In the genomic region with DNA sequence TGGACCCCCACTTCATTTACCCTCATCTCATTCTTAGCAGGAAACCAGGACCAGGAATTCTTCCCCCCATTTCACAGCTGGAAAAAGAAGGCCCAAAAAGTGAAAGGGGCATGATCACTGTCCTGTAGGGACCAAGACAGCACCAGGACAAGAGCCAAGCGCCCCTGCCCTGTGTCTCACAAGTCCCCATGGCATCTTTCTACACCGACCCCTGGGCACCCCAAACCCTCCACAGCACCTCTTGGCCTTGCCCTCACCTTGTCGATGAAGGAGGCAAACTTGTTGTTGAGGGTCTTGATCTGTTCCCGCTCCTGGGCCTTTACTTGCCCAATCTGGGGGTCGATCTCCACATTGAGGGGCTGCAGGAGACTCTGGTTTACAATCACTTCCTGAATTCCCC, we compare ENCODE assay signal across 37 cellular contexts. TPM values are rescaled to one million over a fixed set of nuclear protein-coding genes. Genes with fewer than 3 reads are reported as not detected.
"Had no signal": no experiment of that assay in that cellular context is flagged by ENCODE, and none has a peak within 500 bp of the region (broad histone marks: within the 10 kb centered on the region; RNA-seq: fewer than 3 reads in every experiment).

No MANE protein-coding gene starts in this region.

- H3K4me3 ChIP-seq: MG63 had no signal

- DNase-seq: Karpas-422, Kasumi-1, MG63, MM.1S, MV-4-11, NCI-H1048, NCI-H1092, NCI-H1092 treated with DMSO at 0.1 percent for 48 hours, NCI-H1105, NCI-H1105 treated with DMSO at 0.1 percent for 48 hours, NCI-H1417, NCI-H1417 treated with DMSO at 0.1 percent for 48 hours, NCI-H1436, NCI-H1436 treated with DMSO at 0.1 percent for 48 hours, NCI-H146, NCI-H1694, NCI-H1694 treated with DMSO at 0.1 percent for 48 hours, NCI-H187, NCI-H187 treated with DMSO at 0.1 percent for 48 hours, NCI-H1930, NCI-H2029, NCI-H2029 treated with DMSO at 0.1 percent for 48 hours, NCI-H2081, NCI-H2081 treated with DMSO at 0.1 percent for 48 hours, NCI-H2107, NCI-H2171, NCI-H2227 treated with DMSO at 0.1 percent for 48 hours, NCI-H226, NCI-H345, NCI-H446 treated with DMSO at 0.1 percent for 48 hours, NCI-H510A, NCI-H510A treated with DMSO at 0.1 percent for 48 hours had no signal

- H3K36me3 ChIP-seq: MG63 had no signal

- H3K9me3 ChIP-seq: MG63 had no signal

- H3K27ac ChIP-seq: KMS-11 had no signal

RNA-seq across cellular contexts. Expression of a gene that starts 0.7 kb away (rescaled TPM):
- total RNA-seq: LHCN-M2, M059J, MCF 10A, NCI-H460 had no signal

RNA-seq across cellular contexts. Expression of a gene that starts 19.5 kb away (rescaled TPM):
- total RNA-seq: LHCN-M2, M059J, MCF 10A, NCI-H460 had no signal

RNA-seq across cellular contexts. Expression of a gene that starts 37.5 kb away (rescaled TPM):
- total RNA-seq: LHCN-M2, M059J, MCF 10A, NCI-H460 had no signal

RNA-seq across cellular contexts. Expression of a gene that starts 57.7 kb away (rescaled TPM):
- total RNA-seq: LHCN-M2, M059J, MCF 10A, NCI-H460 had no signal
